Comparison of ENCODE assay signal across 22 cellular contexts in the genomic region with DNA sequence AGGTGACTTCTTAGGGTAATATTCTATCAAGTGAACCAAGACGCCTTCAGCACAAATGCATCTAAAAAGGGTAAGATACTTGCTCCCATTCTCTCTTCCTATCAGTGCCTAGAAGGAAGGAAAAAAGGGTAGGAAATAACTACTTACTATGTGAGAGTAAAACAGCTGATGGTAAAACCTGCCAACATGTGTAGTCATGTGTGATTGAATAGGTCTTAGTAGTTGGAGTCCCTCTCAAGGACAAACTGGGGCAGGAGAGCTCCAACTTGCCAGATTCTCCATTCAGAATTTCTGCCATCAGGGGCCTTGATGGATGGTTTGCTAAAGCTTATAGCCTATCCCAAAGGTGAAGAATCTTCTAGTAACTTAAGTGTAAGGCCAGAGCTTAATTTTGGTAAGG. TPM values are rescaled to one million over a fixed set of nuclear protein-coding genes. Genes with fewer than 3 reads are reported as not detected.
"Had no signal": no experiment of that assay in that cellular context is flagged by ENCODE, and none has a peak within 500 bp of the region (broad histone marks: within the 10 kb centered on the region; RNA-seq: fewer than 3 reads in every experiment).

No MANE protein-coding gene starts in this region.

- FAIRE-seq: HTR-8/SVneo, K562 had no signal

- ATAC-seq: K562 had no signal

- H3K9ac ChIP-seq: KMS-11 had no signal

- H3K27ac ChIP-seq: HL-60, KMS-11, RWPE1 had no signal

- H3K4me2 ChIP-seq: KMS-11 had no signal

- DNase-seq: MV-4-11, NCI-H1048, NCI-H1105, NCI-H1417, NCI-H146, NCI-H187, NCI-H2029, NCI-H2081 treated with DMSO at 0.1 percent for 48 hours, NCI-H2171, NCI-H226, NCI-H446, NCI-H510A, NCI-H524 treated with DMSO at 0.1 percent for 48 hours, NCI-H69, NCI-H774, SHP77 had no signal

- H3K4me3 ChIP-seq: K562 had no signal

RNA-seq across cellular contexts. Expression of a gene that starts 39.3 kb away (rescaled TPM):
- total RNA-seq: MCF 10A had no signal
